In genomic region chr4:121696140-121696640, GRCh38 we compare ENCODE assay signal across 8 cellular contexts. TPM values are rescaled to one million over a fixed set of nuclear protein-coding genes. Genes with fewer than 3 reads are reported as not detected.
DNase-seq lines count a peak whose midpoint lies in the region; ATAC-seq and TF ChIP-seq lines count a peak whose summit lies in the region.

No MANE protein-coding gene starts in this region.

- no peaks in the 10 kb centered on the region for H3K36me3 ChIP-seq in BE2C
- H3K36me3 ChIP-seq in brain microvascular endothelial cell (replicated peaks) = peaks cover 4% of the 10 kb centered on the region
- H3K36me3 ChIP-seq in iPS-20b (ENCODE audit: insufficient read depth, low read depth, low read length) = peaks cover 20% of the 10 kb centered on the region
- H3K36me3 ChIP-seq in skeletal muscle tissue (ENCODE audit: control insufficient read depth in 3 of 3, insufficient read depth in 3 of 3, low read length in 3 of 3) = no peaks in the 10 kb centered on the region

- H3K9me3 ChIP-seq in BE2C (no peaks in the 10 kb centered on the region), iPS-20b (ENCODE audit: insufficient read depth, low read depth, low read length) (no peaks in the 10 kb centered on the region), skeletal muscle tissue (ENCODE audit: control insufficient read depth in 3 of 3, low read length in 3 of 3) (no peaks in the 10 kb centered on the region)

- no peaks in the 10 kb centered on the region for H3K4me1 ChIP-seq in BE2C
- peaks cover 14% of the 10 kb centered on the region for H3K4me1 ChIP-seq in iPS-20b (ENCODE audit: insufficient read depth, low read length)
- H3K4me1 ChIP-seq in skeletal muscle tissue (ENCODE audit: control insufficient read depth in 3 of 3, insufficient read depth in 3 of 3, low read length in 3 of 3) = peaks cover 12 to 27% (median 16%) of the 10 kb centered on the region in 3 donors

- H3K4me3 ChIP-seq in BE2C (ENCODE audit: low read depth, low read length) = peak overlapping the region; percentile 93
- peak overlapping the region; percentile 58 for H3K4me3 ChIP-seq in Jurkat, Clone E6-1 (ENCODE audit: low read length)
- peak overlapping the region; percentile 89 for H3K4me3 ChIP-seq in brain microvascular endothelial cell (ENCODE audit: low read depth, low read length)
- H3K4me3 ChIP-seq in iPS-20b (ENCODE audit: low read length) = peak overlapping the region; percentile 99
- H3K4me3 ChIP-seq in skeletal muscle tissue (ENCODE audit: low read length in 3 of 3) = peak overlapping the region; percentile 91 to 95 (median 94)

- no peak for TF ChIP-seq CTCF in BE2C (IDR thresholded peaks at IDR 0.05; ENCODE audit: low read depth, low read length)
- TF ChIP-seq CTCF in brain microvascular endothelial cell (IDR thresholded peaks at IDR 0.05; ENCODE audit: low read depth, low read length, missing control alignments) = peak; percentile 15

- peak; percentile 13 for DNase-seq in BE2C
- DNase-seq in Jurkat, Clone E6-1 (ENCODE audit: low read depth, low spot score) = no peak
- peak; percentile 23 for DNase-seq in UCSD-AML1 (lab: John Stamatoyannopoulos, UW; ENCODE audit: unreplicated experiment)
- DNase-seq in brain microvascular endothelial cell = peak; percentile 59

- H3K9ac ChIP-seq in iPS-20b (ENCODE audit: low read depth, low read length) = peak overlapping the region; percentile 95
- peak overlapping the region; percentile 82 to 99 (median 91) for H3K9ac ChIP-seq in skeletal muscle tissue (ENCODE audit: low read depth in 1 of 3, low read length in 3 of 3)

- ATAC-seq in GM19452 (IDR thresholded peaks at IDR 0.05; ENCODE audit: unreplicated experiment) (peak; percentile 22), HG03457 (IDR thresholded peaks at IDR 0.05; ENCODE audit: unreplicated experiment) (no peak)

- H3K27me3 ChIP-seq in BE2C = no peaks in the 10 kb centered on the region
- H3K27me3 ChIP-seq in brain microvascular endothelial cell (replicated peaks) = no peaks in the 10 kb centered on the region
- H3K27me3 ChIP-seq in iPS-20b (ENCODE audit: insufficient read depth, low read length) = peaks cover 11% of the 10 kb centered on the region; the same call in 1 of the 2 replicates
- no peaks in the 10 kb centered on the region for H3K27me3 ChIP-seq in skeletal muscle tissue (ENCODE audit: control insufficient read depth in 3 of 3, insufficient read depth in 3 of 3, low read length in 3 of 3)

- in situ Hi-C loops in brain microvascular endothelial cell (cut with HindIII; ENCODE audit: low pct_ligation_motif_present, low sequenced_read_pairs) = no loop called here

- H3K27ac ChIP-seq in brain microvascular endothelial cell (peak overlapping the region; percentile 80), iPS-20b (ENCODE audit: low read length) (peak overlapping the region; percentile 22), skeletal muscle tissue (ENCODE audit: low read depth, low read length) (peak overlapping the region; percentile 96)

RNA-seq across cellular contexts. Expression of gene ANXA5, which starts 0.6 kb away (rescaled TPM):
- polyA plus RNA-seq in BE2C (2012; ENCODE audit: insufficient read depth, insufficient read length, low read depth) = 58.4 TPM
- 51.4 TPM for polyA plus RNA-seq in Jurkat, Clone E6-1 (2012; ENCODE audit: insufficient read depth, insufficient read length)
- total RNA-seq in skeletal muscle tissue = 193 TPM

Comparison
In these comparisons a context has a peak if more than half of its experiments do, and no peak if none do; other contexts are left out.
1. H3K27ac ChIP-seq: peak in every context shown above with its lines; median percentile 96 in skeletal muscle tissue; 80 in brain microvascular endothelial cell; 22 in iPS-20b.